In the genomic region with DNA sequence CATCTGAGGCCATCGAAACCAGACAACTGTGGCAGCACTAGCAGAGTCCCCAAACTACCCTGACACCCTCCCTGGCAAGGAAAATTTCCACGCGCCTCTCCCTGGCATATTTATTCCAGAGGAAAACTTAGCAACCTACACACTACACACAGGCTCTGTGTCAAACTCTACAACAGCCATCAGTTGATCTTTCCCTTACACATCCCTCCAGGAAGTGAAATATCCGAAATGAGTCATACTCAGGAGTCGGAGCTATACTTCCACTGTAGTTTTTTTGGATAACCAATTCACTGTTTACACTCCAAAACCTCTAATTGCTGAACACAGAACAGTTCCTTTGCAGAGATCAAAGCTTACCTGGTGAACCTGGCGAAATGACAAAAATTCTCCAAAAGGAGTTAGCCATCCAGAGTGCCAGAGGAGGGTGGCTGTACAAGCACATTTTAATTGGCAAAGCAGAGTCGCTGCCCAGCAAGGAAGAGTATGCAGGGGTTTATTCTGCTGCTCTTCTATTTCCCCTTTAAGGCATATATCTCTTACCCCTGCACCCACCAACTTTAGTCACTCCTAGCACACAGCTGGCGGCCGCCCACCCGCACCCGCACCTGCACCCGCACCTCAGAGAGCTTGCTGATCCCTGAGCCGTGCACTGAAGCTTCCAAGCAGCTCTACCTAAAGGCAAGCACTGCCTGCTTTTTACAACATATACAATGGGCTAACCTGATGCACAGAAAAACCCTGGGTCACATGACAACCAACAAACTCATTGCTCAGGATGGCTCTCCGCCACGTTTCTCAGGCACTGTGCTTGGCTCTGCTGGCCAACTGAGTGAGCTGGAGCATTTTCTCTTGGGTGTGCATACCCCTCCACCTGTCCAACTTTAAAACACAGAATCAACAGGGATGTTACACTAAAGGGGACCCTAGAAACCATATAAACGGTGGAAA, we compare ENCODE assay signal across 8 cellular contexts. TPM values are rescaled to one million over a fixed set of nuclear protein-coding genes. Genes with fewer than 3 reads are reported as not detected.
DNase-seq lines count a peak whose midpoint lies in the region; ATAC-seq and TF ChIP-seq lines count a peak whose summit lies in the region.

No MANE protein-coding gene starts in this region.

- H3K4me3 ChIP-seq in CD8-positive, alpha-beta T cell (ENCODE audit: low read depth, low read length), result no peak overlapping the region

- POLR2A ChIA-PET in CD8-positive, alpha-beta T cell (lab: Charles Lee), result no interaction called here

- H3K4me3 Mint-ChIP-seq in CD8-positive, alpha-beta T cell, result peak overlapping the region; percentile 35
- H3K4me3 Mint-ChIP-seq in endothelial cell (ENCODE audit: unreplicated experiment) (no peak overlapping the region), nephron (no peak overlapping the region)

- no peak for DNase-seq in CD8-positive, alpha-beta T cell
- DNase-seq in NCI-H2029 treated with DMSO at 0.1 percent for 48 hours (lab: John Stamatoyannopoulos, UW) (peak; percentile 58), endothelial cell (ENCODE audit: low spot score) (no peak), DMS 273 (lab: John Stamatoyannopoulos, UW; ENCODE audit: unreplicated experiment) (no peak), NCI-H526 treated with DMSO at 0.1 percent for 48 hours (lab: John Stamatoyannopoulos, UW) (no peak)

- intact Hi-C loops in CD8-positive, alpha-beta T cell (cut with DNase I, micrococcal nuclease), result no loop called here

- peak overlapping the region; percentile 63 for H3K27ac Mint-ChIP-seq in CD8-positive, alpha-beta T cell
- peak overlapping the region; percentile 3 for H3K27ac Mint-ChIP-seq in endothelial cell (ENCODE audit: unreplicated experiment)
- peak overlapping the region; percentile 9 to 70 (median 70) for H3K27ac Mint-ChIP-seq in nephron

- no peaks in the 10 kb centered on the region for H3K9me3 ChIP-seq in CD8-positive, alpha-beta T cell (ENCODE audit: low read length)

- no peak overlapping the region for H3K27ac ChIP-seq in CD8-positive, alpha-beta T cell (ENCODE audit: low read depth, low read length)

- TF ChIP-seq CTCF in CD8-positive, alpha-beta T cell (IDR thresholded peaks at IDR 0.05), result no peak
- no peak for TF ChIP-seq CTCF in endothelial cell (IDR thresholded peaks at IDR 0.05; ENCODE audit: unreplicated experiment)
- TF ChIP-seq CTCF in nephron (IDR thresholded peaks at IDR 0.05; ENCODE audit: unreplicated experiment in 3 of 3), result no peak

- H3K36me3 Mint-ChIP-seq in CD8-positive, alpha-beta T cell, result peaks cover 50% of the 10 kb centered on the region
- H3K36me3 Mint-ChIP-seq in endothelial cell (ENCODE audit: low read depth, unreplicated experiment) (no peaks in the 10 kb centered on the region), nephron (ENCODE audit: low read depth) (peaks cover 6% of the 10 kb centered on the region)

- peaks cover 84% of the 10 kb centered on the region for H3K4me1 ChIP-seq in CD8-positive, alpha-beta T cell (ENCODE audit: insufficient read depth, low read length)

- peaks cover 2% of the 10 kb centered on the region for H3K36me3 ChIP-seq in CD8-positive, alpha-beta T cell (ENCODE audit: insufficient read depth, low read length)

- no peaks in the 10 kb centered on the region for H3K27me3 ChIP-seq in CD8-positive, alpha-beta T cell (ENCODE audit: insufficient read depth, low read length)

- no peaks in the 10 kb centered on the region for H3K9me3 Mint-ChIP-seq in CD8-positive, alpha-beta T cell
- no peaks in the 10 kb centered on the region for H3K9me3 Mint-ChIP-seq in endothelial cell (ENCODE audit: unreplicated experiment)
- H3K9me3 Mint-ChIP-seq in nephron, result no peaks in the 10 kb centered on the region

- ATAC-seq in CD8-positive, alpha-beta T cell, result no peak
- ATAC-seq in GM19351 (IDR thresholded peaks at IDR 0.05; ENCODE audit: unreplicated experiment), result no peak
- ATAC-seq in GM18867 (IDR thresholded peaks at IDR 0.05; ENCODE audit: unreplicated experiment), result no peak

- H3K27me3 Mint-ChIP-seq in CD8-positive, alpha-beta T cell (ENCODE audit: low read depth), result no peaks in the 10 kb centered on the region
- H3K27me3 Mint-ChIP-seq in endothelial cell (ENCODE audit: unreplicated experiment), result no peaks in the 10 kb centered on the region
- no peaks in the 10 kb centered on the region for H3K27me3 Mint-ChIP-seq in nephron (ENCODE audit: low read depth)

- CTCF ChIA-PET in CD8-positive, alpha-beta T cell (lab: Charles Lee), result interaction anchor here (1.0 kb wide), 3 partner anchors 13 to 221 kb away, joined by 3 to 4 read pairs (median 3); no protein-coding TSS in a partner anchor

- H3K4me1 Mint-ChIP-seq in CD8-positive, alpha-beta T cell (ENCODE audit: low read depth), result peaks cover 87% of the 10 kb centered on the region
- H3K4me1 Mint-ChIP-seq in endothelial cell (ENCODE audit: unreplicated experiment) (peaks cover 22% of the 10 kb centered on the region), nephron (peaks cover 72% of the 10 kb centered on the region)

RNA-seq across cellular contexts. Expression of a gene that starts 54.9 kb away (rescaled TPM):
- total RNA-seq in CD8-positive, alpha-beta T cell, result 100 to 1,000 TPM; 145 to 151 TPM
- total RNA-seq in endothelial cell (ENCODE audit: unreplicated experiment), result 414 TPM

Comparison
In these comparisons a context has a peak if more than half of its experiments do, and no peak if none do; other contexts are left out.
1. H3K27ac Mint-ChIP-seq: peak in every context shown above with its lines; median percentile 70 in nephron; 63 in CD8-positive, alpha-beta T cell; 3 in endothelial cell.